8 cellular contexts compared by ENCODE assay signal in genomic region chr14:22303589-22304195, GRCh38.
A peak's percentile ranks its signal among the peaks of the same experiment; 100 is the strongest.
DNase-seq lines count a peak whose midpoint lies in the region; ATAC-seq and TF ChIP-seq lines count a peak whose summit lies in the region.

No MANE protein-coding gene starts in this region.

- no peak overlapping the region for H3K4me3 ChIP-seq in CD8-positive, alpha-beta memory T cell (ENCODE audit: low read length)
- no peak overlapping the region for H3K4me3 ChIP-seq in right lobe of liver

- no peaks in the 10 kb centered on the region for H3K4me1 Mint-ChIP-seq in CD8-positive, alpha-beta memory T cell
- H3K4me1 Mint-ChIP-seq in HFFc6 (ENCODE audit: low read depth): no peaks in the 10 kb centered on the region
- no peaks in the 10 kb centered on the region for H3K4me1 Mint-ChIP-seq in activated T-helper 2 cell treated with anti-CD3 and anti-CD28 coated beads, Interferon-gamma antibody, Interleukin-2, Interleukin-4, amounts not matched to agents 10 μg/mL and 5 μg/mL and 100 μg/mL, durations not matched to agents 14 hours and 24 hours and 36 hours (ENCODE audit: low read depth)
- H3K4me1 Mint-ChIP-seq in WTC11: no peaks in the 10 kb centered on the region

- ATAC-seq in right lobe of liver: no peak
- ATAC-seq in GM21717 (IDR thresholded peaks at IDR 0.05; ENCODE audit: unreplicated experiment): no peak
- ATAC-seq in WTC11: no peak

- no peak for TF ChIP-seq POLR2A in right lobe of liver (IDR thresholded peaks at IDR 0.05)

- H3K36me3 ChIP-seq in CD8-positive, alpha-beta memory T cell (ENCODE audit: insufficient read depth, low read length): no peaks in the 10 kb centered on the region
- H3K36me3 ChIP-seq in right lobe of liver: no peaks in the 10 kb centered on the region

- H3K9me3 Mint-ChIP-seq in CD8-positive, alpha-beta memory T cell: no peaks in the 10 kb centered on the region
- H3K9me3 Mint-ChIP-seq in HFFc6 (no peaks in the 10 kb centered on the region), WTC11 (no peaks in the 10 kb centered on the region)
- H3K9me3 Mint-ChIP-seq in activated T-helper 2 cell treated with anti-CD3 and anti-CD28 coated beads, Interferon-gamma antibody, Interleukin-2, Interleukin-4, amounts not matched to agents 10 μg/mL and 5 μg/mL and 100 μg/mL, durations not matched to agents 14 hours and 24 hours and 36 hours: no peaks in the 10 kb centered on the region

- DNase-seq in CD8-positive, alpha-beta memory T cell: no peak
- DNase-seq in HFFc6: no peak
- DNase-seq in activated T-helper 2 cell treated with anti-CD3 and anti-CD28 coated beads, Interferon-gamma antibody, Interleukin-2, Interleukin-4, amounts not matched to agents 10 μg/mL and 5 μg/mL and 100 μg/mL, durations not matched to agents 14 hours and 24 hours and 36 hours (ENCODE audit: low spot score): no peak
- no peak for DNase-seq in right lobe of liver
- no peak for DNase-seq in GM19238 (ENCODE audit: insufficient read length, low spot score)
- no peak for DNase-seq in stimulated activated CD4-positive, alpha-beta T cell treated with anti-CD3 and anti-CD28 coated beads, Interleukin-2, amount 100 ng/mL, for 48 hours
- no peak for DNase-seq in WTC11 (ENCODE audit: low spot score)

- H3K36me3 Mint-ChIP-seq in CD8-positive, alpha-beta memory T cell: no peaks in the 10 kb centered on the region
- H3K36me3 Mint-ChIP-seq in HFFc6 (ENCODE audit: low read depth): no peaks in the 10 kb centered on the region
- no peaks in the 10 kb centered on the region for H3K36me3 Mint-ChIP-seq in activated T-helper 2 cell treated with anti-CD3 and anti-CD28 coated beads, Interferon-gamma antibody, Interleukin-2, Interleukin-4, amounts not matched to agents 10 μg/mL and 5 μg/mL and 100 μg/mL, durations not matched to agents 14 hours and 24 hours and 36 hours (ENCODE audit: low read depth)
- no peaks in the 10 kb centered on the region for H3K36me3 Mint-ChIP-seq in WTC11

- no peaks in the 10 kb centered on the region for H3K4me1 ChIP-seq in CD8-positive, alpha-beta memory T cell (ENCODE audit: insufficient read depth, low read length)
- H3K4me1 ChIP-seq in right lobe of liver: no peaks in the 10 kb centered on the region

- peak overlapping the region in 2 of 8 donors; percentile 24 to 29 for H3K27ac Mint-ChIP-seq in CD8-positive, alpha-beta memory T cell
- H3K27ac Mint-ChIP-seq in HFFc6 (no peak overlapping the region), WTC11 (no peak overlapping the region)
- peak overlapping the region; percentile 52 for H3K27ac Mint-ChIP-seq in activated T-helper 2 cell treated with anti-CD3 and anti-CD28 coated beads, Interferon-gamma antibody, Interleukin-2, Interleukin-4, amounts not matched to agents 10 μg/mL and 5 μg/mL and 100 μg/mL, durations not matched to agents 14 hours and 24 hours and 36 hours

- POLR2A ChIA-PET in CD8-positive, alpha-beta memory T cell (lab: Charles Lee): no interaction called here
- POLR2A ChIA-PET in WTC11 (lab: Charles Lee): no interaction called here

- intact Hi-C loops in activated T-helper 2 cell treated with anti-CD3 and anti-CD28 coated beads, Interferon-gamma antibody, Interleukin-2, Interleukin-4, amounts not matched to agents 10 μg/mL and 5 μg/mL and 100 μg/mL, durations not matched to agents 14 hours and 24 hours and 36 hours (cut with micrococcal nuclease): no loop called here
- intact Hi-C loops in right lobe of liver (cut with DNase I): no loop called here

- H3K27me3 ChIP-seq in CD8-positive, alpha-beta memory T cell (ENCODE audit: insufficient read depth, low read length, poor library complexity, severe bottlenecking): no peaks in the 10 kb centered on the region
- H3K27me3 ChIP-seq in right lobe of liver: peaks cover 0 to 5% of the 10 kb centered on the region in 2 donors

- no peaks in the 10 kb centered on the region for H3K27me3 Mint-ChIP-seq in CD8-positive, alpha-beta memory T cell
- H3K27me3 Mint-ChIP-seq in HFFc6 (ENCODE audit: insufficient read depth) (peaks cover 12% of the 10 kb centered on the region; the same call in 1 of the 2 replicates), WTC11 (ENCODE audit: low read depth) (no peaks in the 10 kb centered on the region; the same call in 1 of the 2 replicates)
- no peaks in the 10 kb centered on the region for H3K27me3 Mint-ChIP-seq in activated T-helper 2 cell treated with anti-CD3 and anti-CD28 coated beads, Interferon-gamma antibody, Interleukin-2, Interleukin-4, amounts not matched to agents 10 μg/mL and 5 μg/mL and 100 μg/mL, durations not matched to agents 14 hours and 24 hours and 36 hours (ENCODE audit: low read depth)

- TF ChIP-seq CTCF in HFFc6 (IDR thresholded peaks at IDR 0.05): peak; percentile 82
- TF ChIP-seq CTCF in right lobe of liver (IDR thresholded peaks at IDR 0.05): peak; percentile 12 to 44 (median 34)
- no peak; the same call in 1 of the 2 replicates for TF ChIP-seq CTCF in WTC11 (IDR thresholded peaks at IDR 0.05)

- no peak overlapping the region for H3K27ac ChIP-seq in CD8-positive, alpha-beta memory T cell (ENCODE audit: low read depth, low read length)
- H3K27ac ChIP-seq in right lobe of liver: no peak overlapping the region

- no peaks in the 10 kb centered on the region for H3K9me3 ChIP-seq in CD8-positive, alpha-beta memory T cell (ENCODE audit: low read length)
- H3K9me3 ChIP-seq in right lobe of liver: no peaks in the 10 kb centered on the region

- whole genome bisulfite sequencing in right lobe of liver (ENCODE audit: insufficient coverage, low coverage, low lambda C conversion rate, missing lambda C conversion rate): 15% methylated on average over 5 of the region's 5 CpGs

- peak overlapping the region in 6 of 7 donors; percentile 16 to 79 (median 44) for H3K4me3 Mint-ChIP-seq in CD8-positive, alpha-beta memory T cell
- no peak overlapping the region for H3K4me3 Mint-ChIP-seq in HFFc6
- H3K4me3 Mint-ChIP-seq in activated T-helper 2 cell treated with anti-CD3 and anti-CD28 coated beads, Interferon-gamma antibody, Interleukin-2, Interleukin-4, amounts not matched to agents 10 μg/mL and 5 μg/mL and 100 μg/mL, durations not matched to agents 14 hours and 24 hours and 36 hours (ENCODE audit: low read depth): peak overlapping the region; percentile 58
- H3K4me3 Mint-ChIP-seq in WTC11: no peak overlapping the region

- CTCF ChIA-PET in CD8-positive, alpha-beta memory T cell (lab: Charles Lee): no interaction called here
- CTCF ChIA-PET in WTC11 (lab: Charles Lee): interaction anchor here (1.0 to 1.3 kb wide), 3 partner anchors 16 to 80 kb away, joined by 3 to 6 read pairs (median 3); no protein-coding TSS in a partner anchor

TF ChIP-seq in WTC11, 78 proteins besides CTCF, POLR2A, EP300 and RAD21 (continues in another document):
- no peak for TF ChIP-seq TEAD1 (CRISPR knock-in tag; IDR thresholded peaks at IDR 0.05)
- no peak for TF ChIP-seq SP1 (CRISPR knock-in tag; conservative IDR thresholded peaks at IDR 0.05)
- TF ChIP-seq ZNF512 (CRISPR knock-in tag; IDR thresholded peaks at IDR 0.05; ENCODE audit: borderline replicate concordance): no peak
- no peak for TF ChIP-seq STAT6 (CRISPR knock-in tag; conservative IDR thresholded peaks at IDR 0.05; ENCODE audit: low read depth)
- no peak for TF ChIP-seq CREM (CRISPR knock-in tag; IDR thresholded peaks at IDR 0.05)
- no peak for TF ChIP-seq IRF2 (CRISPR knock-in tag; IDR thresholded peaks at IDR 0.05; ENCODE audit: borderline replicate concordance, low read depth)

Comparison
In these comparisons a context has a peak if more than half of its experiments do, and no peak if none do; other contexts are left out.
1. H3K4me3 Mint-ChIP-seq: peak in CD8-positive, alpha-beta memory T cell (6 of 7) and activated T-helper 2 cell treated with anti-CD3 and anti-CD28 coated beads, Interferon-gamma antibody, Interleukin-2, Interleukin-4, amounts not matched to agents 10 μg/mL and 5 μg/mL and 100 μg/mL, durations not matched to agents 14 hours and 24 hours and 36 hours (single experiment); none in HFFc6 (single experiment) and WTC11 (single experiment).